8 cellular contexts compared by ENCODE assay signal in genomic region chr9:35116539-35116897, GRCh38. TPM values are rescaled to one million over a fixed set of nuclear protein-coding genes. Genes with fewer than 3 reads are reported as not detected.
DNase-seq lines count a peak whose midpoint lies in the region; ATAC-seq and TF ChIP-seq lines count a peak whose summit lies in the region.

No MANE protein-coding gene starts in this region.

- H3K4me3 Mint-ChIP-seq in CD4-positive, CD25-positive, alpha-beta regulatory T cell, result peak overlapping the region; percentile 92 to 98 (median 96)
- peak overlapping the region; percentile 96 for H3K4me3 Mint-ChIP-seq in nephron progenitor cell

- TF ChIP-seq CTCF in KMS-11 (conservative IDR thresholded peaks at IDR 0.05; ENCODE audit: low read depth, low read length) (no peak), nephron progenitor cell (IDR thresholded peaks at IDR 0.05) (no peak)

- peak overlapping the region; percentile 94 for H2AFZ ChIP-seq in KMS-11 (ENCODE audit: low read depth)

- H3K9me3 ChIP-seq in CD4-positive, CD25-positive, alpha-beta regulatory T cell (ENCODE audit: control insufficient read depth in 2 of 2, low read length in 2 of 2), result no peaks in the 10 kb centered on the region
- no peaks in the 10 kb centered on the region for H3K9me3 ChIP-seq in ectodermal cell (ENCODE audit: control insufficient read depth, low read length)

- H3K4me2 ChIP-seq in KMS-11, result peak overlapping the region; percentile 96

- H3K27ac Mint-ChIP-seq in CD4-positive, CD25-positive, alpha-beta regulatory T cell, result peak overlapping the region; percentile 83 to 97 (median 89)
- peak overlapping the region; percentile 99 for H3K27ac Mint-ChIP-seq in nephron progenitor cell

- H3K4me1 ChIP-seq in CD4-positive, CD25-positive, alpha-beta regulatory T cell (ENCODE audit: control insufficient read depth, insufficient read depth, low read length, poor library complexity, severe bottlenecking), result peaks cover 41% of the 10 kb centered on the region
- H3K4me1 ChIP-seq in KMS-11 (ENCODE audit: low read depth, poor library complexity, severe bottlenecking), result peaks cover 40% of the 10 kb centered on the region
- H3K4me1 ChIP-seq in ectodermal cell (ENCODE audit: control insufficient read depth, insufficient read depth, low read length), result peaks cover 13% of the 10 kb centered on the region

- peak overlapping the region; percentile 21; the same call in 1 of the 2 replicates for H3K9ac ChIP-seq in KMS-11

- H3K4me1 Mint-ChIP-seq in CD4-positive, CD25-positive, alpha-beta regulatory T cell, result peaks cover 5 to 53% (median 41%) of the 10 kb centered on the region in 4 donors
- H3K4me1 Mint-ChIP-seq in nephron progenitor cell, result peaks cover 50% of the 10 kb centered on the region

- H3K27me3 Mint-ChIP-seq in CD4-positive, CD25-positive, alpha-beta regulatory T cell, result peaks cover 14% of the 10 kb centered on the region
- H3K27me3 Mint-ChIP-seq in nephron progenitor cell (ENCODE audit: low read depth, poor library complexity), result peaks cover 8% of the 10 kb centered on the region

- ATAC-seq in CD4-positive, CD25-positive, alpha-beta regulatory T cell (ENCODE audit: low read depth in 2 of 2), result no peak
- ATAC-seq in GM19023 (IDR thresholded peaks at IDR 0.05; ENCODE audit: unreplicated experiment), result no peak

- H3K36me3 ChIP-seq in CD4-positive, CD25-positive, alpha-beta regulatory T cell (ENCODE audit: control insufficient read depth, insufficient read depth, low read length), result no peaks in the 10 kb centered on the region
- H3K36me3 ChIP-seq in KMS-11 (ENCODE audit: insufficient read depth) (no peaks in the 10 kb centered on the region), ectodermal cell (ENCODE audit: control insufficient read depth, insufficient read depth, low read length) (no peaks in the 10 kb centered on the region)

- no peaks in the 10 kb centered on the region for H4K20me1 ChIP-seq in KMS-11 (ENCODE audit: insufficient read depth)

- DNase-seq in CD4-positive, CD25-positive, alpha-beta regulatory T cell, result no peak
- DNase-seq in nephron progenitor cell (no peak), superior temporal gyrus (ENCODE audit: extremely low spot score) (no peak), NCI-H128 (lab: John Stamatoyannopoulos, UW; ENCODE audit: unreplicated experiment) (no peak), islet precursor cell (no peak)

- peak overlapping the region; percentile 92 for H3K27ac ChIP-seq in CD4-positive, CD25-positive, alpha-beta regulatory T cell (ENCODE audit: insufficient read depth, low read length, poor library complexity, severe bottlenecking)
- H3K27ac ChIP-seq in KMS-11 (peak overlapping the region; percentile 53; the same call in 1 of the 2 replicates), ectodermal cell (ENCODE audit: insufficient read depth, low read depth, low read length, poor library complexity, severe bottlenecking) (peak overlapping the region; percentile 91)

- H3K36me3 Mint-ChIP-seq in CD4-positive, CD25-positive, alpha-beta regulatory T cell, result no peaks in the 10 kb centered on the region
- H3K36me3 Mint-ChIP-seq in nephron progenitor cell (ENCODE audit: low read depth), result peaks cover 4% of the 10 kb centered on the region

- H3K27me3 ChIP-seq in CD4-positive, CD25-positive, alpha-beta regulatory T cell (ENCODE audit: control insufficient read depth, insufficient read depth, low read length), result peaks cover 2% of the 10 kb centered on the region
- H3K27me3 ChIP-seq in KMS-11 (ENCODE audit: insufficient read depth, low read depth), result no peaks in the 10 kb centered on the region
- peaks cover 4% of the 10 kb centered on the region for H3K27me3 ChIP-seq in ectodermal cell (ENCODE audit: control insufficient read depth, insufficient read depth, low read length, poor library complexity, severe bottlenecking)

- H3K4me3 ChIP-seq in CD4-positive, CD25-positive, alpha-beta regulatory T cell (ENCODE audit: low read depth, low read length), result peak overlapping the region; percentile 85
- H3K4me3 ChIP-seq in KMS-11 (IDR thresholded peaks at IDR 0.05; ENCODE audit: insufficient read depth, low read depth, low read length), result no peak overlapping the region
- H3K4me3 ChIP-seq in ectodermal cell (ENCODE audit: insufficient read depth, low read depth, low read length), result peak overlapping the region; percentile 45

- no peaks in the 10 kb centered on the region for H3K9me3 Mint-ChIP-seq in CD4-positive, CD25-positive, alpha-beta regulatory T cell
- no peaks in the 10 kb centered on the region for H3K9me3 Mint-ChIP-seq in nephron progenitor cell

- 1 to 2% methylated on average over 12 of the region's 12 CpGs for WGBS in ectodermal cell, 2 experiments

- no peaks in the 10 kb centered on the region for H3K79me2 ChIP-seq in KMS-11 (ENCODE audit: insufficient read depth, low read depth)

RNA-seq across cellular contexts. Expression of gene ATOSB, which starts 0.9 kb away (rescaled TPM):
- 7.2 TPM for total RNA-seq in CD4-positive, CD25-positive, alpha-beta regulatory T cell
- 1 to 10 TPM; 2.1 to 5.1 (median 3.5) TPM for polyA plus RNA-seq in CD4-positive, CD25-positive, alpha-beta regulatory T cell
- 19.9 TPM for polyA plus RNA-seq in ectodermal cell (2013, experiment 1 of 4)
- polyA plus RNA-seq in ectodermal cell (2013, experiment 2 of 4), result 17.4 TPM
- polyA plus RNA-seq in ectodermal cell (2013, experiment 3 of 4), result 16.0 TPM
- 18.7 TPM for polyA plus RNA-seq in ectodermal cell (2013, experiment 4 of 4)

RNA-seq across cellular contexts. Expression of gene STOML2, which starts 13.6 kb away (rescaled TPM):
- 35.7 TPM for total RNA-seq in CD4-positive, CD25-positive, alpha-beta regulatory T cell
- 100 to 1,000 TPM in 1 of 4 donors, 10 to 100 TPM in 3; 87.6 to 107 (median 93.7) TPM for polyA plus RNA-seq in CD4-positive, CD25-positive, alpha-beta regulatory T cell
- 173 TPM for polyA plus RNA-seq in ectodermal cell (2013, experiment 1 of 4)
- polyA plus RNA-seq in ectodermal cell (2013, experiment 2 of 4), result 163 TPM
- 129 TPM for polyA plus RNA-seq in ectodermal cell (2013, experiment 3 of 4)
- polyA plus RNA-seq in ectodermal cell (2013, experiment 4 of 4), result 148 TPM

RNA-seq across cellular contexts. Expression of gene PIGO, which starts 20.1 kb away (rescaled TPM):
- 18.3 TPM for total RNA-seq in CD4-positive, CD25-positive, alpha-beta regulatory T cell
- polyA plus RNA-seq in CD4-positive, CD25-positive, alpha-beta regulatory T cell, result 10 to 100 TPM; 22.0 to 31.5 (median 26.4) TPM
- 21.6 TPM for polyA plus RNA-seq in ectodermal cell (2013, experiment 1 of 4)
- polyA plus RNA-seq in ectodermal cell (2013, experiment 2 of 4), result 19.7 TPM
- polyA plus RNA-seq in ectodermal cell (2013, experiment 3 of 4), result 17.9 TPM
- 19.7 TPM for polyA plus RNA-seq in ectodermal cell (2013, experiment 4 of 4)

RNA-seq across cellular contexts. Expression of gene FANCG, which starts 36.8 kb away (rescaled TPM):
- 23.7 TPM for total RNA-seq in CD4-positive, CD25-positive, alpha-beta regulatory T cell
- polyA plus RNA-seq in CD4-positive, CD25-positive, alpha-beta regulatory T cell, result 10 to 100 TPM in 2 of 4 donors, 1 to 10 TPM in 2; 8.6 to 12.8 (median 9.6) TPM
- 80.4 TPM for polyA plus RNA-seq in ectodermal cell (2013, experiment 1 of 4)
- polyA plus RNA-seq in ectodermal cell (2013, experiment 2 of 4), result 86.7 TPM
- 56.1 TPM for polyA plus RNA-seq in ectodermal cell (2013, experiment 3 of 4)
- 67.0 TPM for polyA plus RNA-seq in ectodermal cell (2013, experiment 4 of 4)

RNA-seq across cellular contexts. Expression of gene VCP, which starts 44.1 kb away (rescaled TPM):
- 259 TPM for total RNA-seq in CD4-positive, CD25-positive, alpha-beta regulatory T cell
- 100 to 1,000 TPM; 205 to 260 (median 237) TPM for polyA plus RNA-seq in CD4-positive, CD25-positive, alpha-beta regulatory T cell
- 310 TPM for polyA plus RNA-seq in ectodermal cell (2013, experiment 1 of 4)
- 337 TPM for polyA plus RNA-seq in ectodermal cell (2013, experiment 2 of 4)
- 217 TPM for polyA plus RNA-seq in ectodermal cell (2013, experiment 3 of 4)
- polyA plus RNA-seq in ectodermal cell (2013, experiment 4 of 4), result 273 TPM
